ENCODE assay signal across 8 cellular contexts in the genomic region with DNA sequence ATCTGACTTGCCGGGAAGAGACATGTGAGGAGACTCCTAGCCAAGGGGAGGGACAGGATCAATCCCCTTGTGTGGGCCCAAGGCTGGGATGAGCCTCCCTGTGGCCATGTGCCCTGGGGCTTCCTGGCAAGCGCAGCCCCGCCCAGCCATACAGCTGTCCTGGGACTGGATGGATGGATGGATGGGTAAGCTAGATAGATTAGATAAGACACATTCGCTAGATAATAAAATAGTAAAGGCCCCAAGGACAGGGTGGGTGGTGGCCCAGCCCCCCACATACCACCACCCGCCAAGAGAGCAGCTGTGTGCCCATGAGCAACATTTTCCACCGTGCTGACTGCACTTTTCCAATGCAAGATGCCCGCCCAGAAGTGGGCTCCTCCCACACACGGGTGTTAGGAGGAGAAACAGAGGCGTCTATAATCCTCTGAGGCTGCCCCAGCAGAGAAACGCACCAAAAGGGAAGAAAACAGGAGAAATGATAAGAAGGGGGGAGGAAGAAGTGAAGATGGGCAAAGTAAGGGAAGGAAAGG. TPM values are rescaled to one million over a fixed set of nuclear protein-coding genes. Genes with fewer than 3 reads are reported as not detected.
A peak's percentile ranks its signal among the peaks of the same experiment; 100 is the strongest.
DNase-seq lines count a peak whose midpoint lies in the region; ATAC-seq and TF ChIP-seq lines count a peak whose summit lies in the region.

No MANE protein-coding gene starts in this region.

- peaks cover 100% of the 10 kb centered on the region for H4K20me1 ChIP-seq in BLaER1

- intact Hi-C loops in body of pancreas (cut with DNase I) (no loop called here), natural killer cell (cut with micrococcal nuclease) (no loop called here)

- H3K4me2 ChIP-seq in BLaER1, result peak overlapping the region; percentile 95

- WGBS in body of pancreas, 2 donors, result 59 to 68% methylated on average over 10 of the region's 10 CpGs

- H3K4me3 Mint-ChIP-seq in natural killer cell, result peak overlapping the region; percentile 17

- H3K4me1 ChIP-seq in BLaER1, result peaks cover 77% of the 10 kb centered on the region
- H3K4me1 ChIP-seq in body of pancreas, result peaks cover 35% of the 10 kb centered on the region
- H3K4me1 ChIP-seq in subcutaneous abdominal adipose tissue (ENCODE audit: control insufficient read depth in 5 of 5, insufficient read depth in 5 of 5, low read length in 5 of 5), result peaks cover 15 to 70% (median 67%) of the 10 kb centered on the region in 5 donors

- H3K36me3 ChIP-seq in BLaER1, result peaks cover 74% of the 10 kb centered on the region
- peaks cover 0 to 6% of the 10 kb centered on the region in 2 donors for H3K36me3 ChIP-seq in body of pancreas (replicated peaks in 1 of 2; ENCODE audit: insufficient read depth in 1 of 2, low read depth in 2 of 2)
- H3K36me3 ChIP-seq in subcutaneous abdominal adipose tissue (ENCODE audit: control insufficient read depth in 5 of 5, insufficient read depth in 5 of 5, low read length in 5 of 5), result peaks cover 0 to 26% (median 21%) of the 10 kb centered on the region in 5 donors

- no peaks in the 10 kb centered on the region for H3K9me3 ChIP-seq in BLaER1
- no peaks in the 10 kb centered on the region for H3K9me3 ChIP-seq in body of pancreas
- no peaks in the 10 kb centered on the region for H3K9me3 ChIP-seq in subcutaneous abdominal adipose tissue (ENCODE audit: control insufficient read depth in 5 of 5, low read length in 5 of 5)

- no peaks in the 10 kb centered on the region for H3K9me3 Mint-ChIP-seq in natural killer cell

- H3K27ac ChIP-seq in BLaER1 (peak overlapping the region; percentile 83), body of pancreas (peak overlapping the region; percentile 63 to 82 (median 78)), subcutaneous abdominal adipose tissue (ENCODE audit: low read depth, low read length) (peak overlapping the region; percentile 98)

- H3K9ac ChIP-seq in BLaER1 (peak overlapping the region; percentile 11; the same call in 1 of the 2 replicates), subcutaneous abdominal adipose tissue (ENCODE audit: low read length in 5 of 5) (peak overlapping the region in 2 of 5 donors; percentile 62 to 73)

- H3K27me3 Mint-ChIP-seq in natural killer cell (ENCODE audit: low read depth in 2 of 2), result no peaks in the 10 kb centered on the region

- no peak overlapping the region for H3K4me3 ChIP-seq in BLaER1
- no peak overlapping the region for H3K4me3 ChIP-seq in body of pancreas
- no peak overlapping the region for H3K4me3 ChIP-seq in subcutaneous abdominal adipose tissue (ENCODE audit: low read depth in 1 of 5, low read length in 5 of 5)

- no peaks in the 10 kb centered on the region for H3K27me3 ChIP-seq in BLaER1
- H3K27me3 ChIP-seq in body of pancreas, result no peaks in the 10 kb centered on the region
- H3K27me3 ChIP-seq in subcutaneous abdominal adipose tissue (ENCODE audit: control insufficient read depth in 5 of 5, insufficient read depth in 4 of 5, low read length in 5 of 5), result no peaks in the 10 kb centered on the region

- H3K4me1 Mint-ChIP-seq in natural killer cell, result peaks cover 59 to 71% of the 10 kb centered on the region in 2 donors

- peak; percentile 84 for DNase-seq in T1000 (lab: John Stamatoyannopoulos, UW)
- DNase-seq in body of pancreas, result peak in 2 of 4 donors; percentile 13 to 39
- no peak for DNase-seq in natural killer cell

- ATAC-seq in body of pancreas (no peak), natural killer cell (no peak), HG03565 (IDR thresholded peaks at IDR 0.05; ENCODE audit: unreplicated experiment) (no peak), GM19452 (IDR thresholded peaks at IDR 0.05; ENCODE audit: unreplicated experiment) (no peak), GM21723 (IDR thresholded peaks at IDR 0.05; ENCODE audit: unreplicated experiment) (no peak)

- peak overlapping the region; percentile 87 to 93 for H3K27ac Mint-ChIP-seq in natural killer cell

- TF ChIP-seq POLR2A in body of pancreas (IDR thresholded peaks at IDR 0.05), result no peak

- H3K36me3 Mint-ChIP-seq in natural killer cell, result no peaks in the 10 kb centered on the region

- TF ChIP-seq CTCF in body of pancreas (IDR thresholded peaks at IDR 0.05), result no peak
- TF ChIP-seq CTCF in natural killer cell (IDR thresholded peaks at IDR 0.05), result no peak

RNA-seq across cellular contexts. Expression of a gene that starts 25.1 kb away (rescaled TPM):
- total RNA-seq in body of pancreas (10 to 100 TPM; 28.8 to 73.2 TPM), natural killer cell (100 to 1,000 TPM in 1 of 3 donors, 10 to 100 TPM in 2; 86.0 to 100 (median 86.9) TPM)

RNA-seq across cellular contexts. Expression of a gene that starts 53.2 kb away (rescaled TPM):
- total RNA-seq in body of pancreas (not detected), natural killer cell (not detected)
